ENCODE assay signal across 14 cellular contexts in the genomic region with DNA sequence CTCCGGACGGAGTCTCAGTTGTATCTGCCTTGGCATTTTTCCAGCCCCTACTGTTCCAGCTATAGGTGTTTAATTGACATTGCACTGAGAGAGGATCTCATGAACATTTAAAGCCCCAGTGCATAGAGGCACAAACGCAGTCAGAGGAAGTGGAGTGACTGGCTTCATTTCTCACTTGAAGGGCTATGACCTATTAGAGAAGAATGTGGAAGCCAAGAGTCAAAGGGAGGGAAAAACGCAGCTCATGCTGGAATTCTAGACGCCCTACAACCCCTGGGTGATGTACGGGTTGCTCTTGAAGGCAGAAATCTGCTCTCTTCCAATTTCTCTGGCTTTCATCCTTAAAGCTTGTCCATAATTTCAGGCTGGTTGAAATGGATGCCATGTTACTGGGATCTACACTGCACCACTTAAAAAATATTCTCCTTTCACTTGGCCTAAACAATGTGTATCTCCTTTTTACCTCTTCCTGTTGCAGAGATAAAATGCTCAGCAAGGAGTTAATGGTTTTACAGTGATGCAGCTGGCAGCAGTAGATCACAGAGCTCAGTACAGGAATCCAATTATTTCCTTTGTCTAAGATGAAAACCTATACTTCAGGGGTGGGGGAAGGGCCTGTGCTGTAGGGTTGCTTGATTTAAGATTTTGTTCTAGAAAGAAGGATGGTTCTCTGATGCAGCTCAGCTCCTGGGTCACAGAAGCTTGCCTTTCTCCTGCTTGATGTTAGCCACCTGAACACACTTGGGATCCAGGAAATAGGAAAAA.
DNase-seq lines count a peak whose midpoint lies in the region; ATAC-seq and TF ChIP-seq lines count a peak whose summit lies in the region.
"Had no signal": no experiment of that assay in that cellular context is flagged by ENCODE, and none has a peak within 500 bp of the region (broad histone marks: within the 10 kb centered on the region; RNA-seq: fewer than 3 reads in every experiment).

No MANE protein-coding gene starts in this region.

- H3K36me3 ChIP-seq in upper lobe of right lung: no peaks in the 10 kb centered on the region

- peaks cover 19% of the 10 kb centered on the region for H3K27me3 Mint-ChIP-seq in activated CD4-positive, alpha-beta T cell treated with anti-CD3 and anti-CD28 coated beads for 36 hours
- H3K27me3 Mint-ChIP-seq: activated naive CD4-positive, alpha-beta T cell treated with anti-CD3 and anti-CD28 coated beads, Interleukin-2, amount 10 ng/mL, durations not matched to agents 7 days and 5 days; stimulated activated memory B cell treated with anti-CD40 and anti-IgM and Interleukin-4, amounts not matched to agents 10 μg/mL and 1 μg/mL and 100 μg/mL, for 72 hours had no signal

- H3K36me3 Mint-ChIP-seq in activated CD4-positive, alpha-beta T cell treated with anti-CD3 and anti-CD28 coated beads for 36 hours (ENCODE audit: low read depth): no peaks in the 10 kb centered on the region
- H3K36me3 Mint-ChIP-seq: activated naive CD4-positive, alpha-beta T cell treated with anti-CD3 and anti-CD28 coated beads, Interleukin-2, amount 10 ng/mL, durations not matched to agents 7 days and 5 days; stimulated activated memory B cell treated with anti-CD40 and anti-IgM and Interleukin-4, amounts not matched to agents 10 μg/mL and 1 μg/mL and 100 μg/mL, for 72 hours had no signal

- no peaks in the 10 kb centered on the region for H3K4me1 ChIP-seq in upper lobe of right lung
- H3K4me1 ChIP-seq: A549 had no signal

- no peaks in the 10 kb centered on the region for H3K9me3 ChIP-seq in upper lobe of right lung
- H3K9me3 ChIP-seq: A549 had no signal

- no peak overlapping the region for H3K4me3 Mint-ChIP-seq in activated CD4-positive, alpha-beta T cell treated with anti-CD3 and anti-CD28 coated beads for 36 hours
- H3K4me3 Mint-ChIP-seq: activated naive CD4-positive, alpha-beta T cell treated with anti-CD3 and anti-CD28 coated beads, Interleukin-2, amount 10 ng/mL, durations not matched to agents 7 days and 5 days; stimulated activated memory B cell treated with anti-CD40 and anti-IgM and Interleukin-4, amounts not matched to agents 10 μg/mL and 1 μg/mL and 100 μg/mL, for 72 hours had no signal

- no peak overlapping the region for H3K27ac ChIP-seq in RWPE1
- H3K27ac ChIP-seq in upper lobe of right lung: no peak overlapping the region
- H3K27ac ChIP-seq: A549 had no signal

- intact Hi-C loops in upper lobe of right lung (cut with DNase I): no loop called here
- intact Hi-C loops in activated CD4-positive, alpha-beta T cell treated with anti-CD3 and anti-CD28 coated beads for 36 hours (cut with DNase I, micrococcal nuclease): no loop called here

- no peak overlapping the region for H3K27ac Mint-ChIP-seq in activated CD4-positive, alpha-beta T cell treated with anti-CD3 and anti-CD28 coated beads for 36 hours
- H3K27ac Mint-ChIP-seq: activated naive CD4-positive, alpha-beta T cell treated with anti-CD3 and anti-CD28 coated beads, Interleukin-2, amount 10 ng/mL, durations not matched to agents 7 days and 5 days; stimulated activated memory B cell treated with anti-CD40 and anti-IgM and Interleukin-4, amounts not matched to agents 10 μg/mL and 1 μg/mL and 100 μg/mL, for 72 hours had no signal

- POLR2A ChIA-PET in RWPE1 (lab: Yijun Ruan, JAX; ENCODE audit: low non-redundant PET): no interaction called here
- POLR2A ChIA-PET in activated CD4-positive, alpha-beta T cell treated with anti-CD3 and anti-CD28 coated beads for 36 hours (lab: Charles Lee): no interaction called here

- H3K9me3 Mint-ChIP-seq in activated CD4-positive, alpha-beta T cell treated with anti-CD3 and anti-CD28 coated beads for 36 hours (ENCODE audit: low read depth): no peaks in the 10 kb centered on the region
- H3K9me3 Mint-ChIP-seq: activated naive CD4-positive, alpha-beta T cell treated with anti-CD3 and anti-CD28 coated beads, Interleukin-2, amount 10 ng/mL, durations not matched to agents 7 days and 5 days; stimulated activated memory B cell treated with anti-CD40 and anti-IgM and Interleukin-4, amounts not matched to agents 10 μg/mL and 1 μg/mL and 100 μg/mL, for 72 hours had no signal

- no peaks in the 10 kb centered on the region for H3K4me1 Mint-ChIP-seq in activated CD4-positive, alpha-beta T cell treated with anti-CD3 and anti-CD28 coated beads for 36 hours
- H3K4me1 Mint-ChIP-seq: activated naive CD4-positive, alpha-beta T cell treated with anti-CD3 and anti-CD28 coated beads, Interleukin-2, amount 10 ng/mL, durations not matched to agents 7 days and 5 days; stimulated activated memory B cell treated with anti-CD40 and anti-IgM and Interleukin-4, amounts not matched to agents 10 μg/mL and 1 μg/mL and 100 μg/mL, for 72 hours had no signal

- no peak for TF ChIP-seq CTCF in RWPE1 (conservative IDR thresholded peaks at IDR 0.05; ENCODE audit: low read depth)
- TF ChIP-seq CTCF in fibroblast of the aortic adventitia (IDR thresholded peaks at IDR 0.05; ENCODE audit: insufficient read depth, low read length): no peak
- no peak for TF ChIP-seq CTCF in upper lobe of right lung (IDR thresholded peaks at IDR 0.05)

- CTCF ChIA-PET in RWPE1 (lab: Yijun Ruan, JAX): interaction anchor here (0.7 to 1.5 kb wide), 4 partner anchors 10 to 305 kb away, joined by 3 to 5 read pairs (median 4); no protein-coding TSS in a partner anchor
- CTCF ChIA-PET in activated CD4-positive, alpha-beta T cell treated with anti-CD3 and anti-CD28 coated beads for 36 hours (lab: Charles Lee): interaction anchor here (0.7 to 1.2 kb wide), 4 partner anchors 10 to 131 kb away, joined by 3 to 4 read pairs (median 4); no protein-coding TSS in a partner anchor

- ATAC-seq in upper lobe of right lung: peak; percentile 54
- no peak for ATAC-seq in HG03097 (IDR thresholded peaks at IDR 0.05; ENCODE audit: low FRiP score, unreplicated experiment)
- no peak for ATAC-seq in activated CD4-positive, alpha-beta T cell treated with anti-CD3 and anti-CD28 coated beads for 36 hours
- ATAC-seq: A549; K562; stimulated activated memory B cell treated with anti-CD40 and anti-IgM and Interleukin-4, amounts not matched to agents 10 μg/mL and 1 μg/mL and 100 μg/mL, for 72 hours had no signal

- H3K4me3 ChIP-seq in fibroblast of the aortic adventitia (ENCODE audit: low read depth, low read length) (no peak overlapping the region), upper lobe of right lung (no peak overlapping the region)
- H3K4me3 ChIP-seq: A549, K562 had no signal

- peak; percentile 5 for DNase-seq in NCI-H1436 (lab: John Stamatoyannopoulos, UW)
- no peak for DNase-seq in NCI-H1436 treated with DMSO at 0.1 percent for 48 hours (lab: John Stamatoyannopoulos, UW)
- DNase-seq in RWPE1 (ENCODE audit: low spot score): peak; percentile 21
- peak; percentile 28 for DNase-seq in fibroblast of the aortic adventitia (ENCODE audit: low read depth)
- no peak for DNase-seq in upper lobe of right lung
- DNase-seq in NCI-H2081 treated with DMSO at 0.1 percent for 48 hours (lab: John Stamatoyannopoulos, UW): no peak
- no peak for DNase-seq in activated CD4-positive, alpha-beta T cell treated with anti-CD3 and anti-CD28 coated beads for 36 hours
- DNase-seq: activated CD4-positive, alpha-beta T cell treated with anti-CD3 and anti-CD28 coated beads, Interleukin-2, amount 50 U/mL, for 1 hour; activated naive CD4-positive, alpha-beta T cell treated with anti-CD3 and anti-CD28 coated beads, Interleukin-2, amount 10 ng/mL, durations not matched to agents 7 days and 5 days; NCI-H524 treated with DMSO at 0.1 percent for 48 hours had no signal

- no peaks in the 10 kb centered on the region for H3K27me3 ChIP-seq in upper lobe of right lung

Comparison
In these comparisons a context has a peak if more than half of its experiments do, and no peak if none do; other contexts are left out.
1. DNase-seq: peak in NCI-H1436 (single experiment), RWPE1 (single experiment) and fibroblast of the aortic adventitia (single experiment); none in NCI-H1436 treated with DMSO at 0.1 percent for 48 hours (single experiment), upper lobe of right lung (single experiment), NCI-H2081 treated with DMSO at 0.1 percent for 48 hours (single experiment) and activated CD4-positive, alpha-beta T cell treated with anti-CD3 and anti-CD28 coated beads for 36 hours (single experiment).